15 cellular contexts compared by ENCODE assay signal in the genomic region with DNA sequence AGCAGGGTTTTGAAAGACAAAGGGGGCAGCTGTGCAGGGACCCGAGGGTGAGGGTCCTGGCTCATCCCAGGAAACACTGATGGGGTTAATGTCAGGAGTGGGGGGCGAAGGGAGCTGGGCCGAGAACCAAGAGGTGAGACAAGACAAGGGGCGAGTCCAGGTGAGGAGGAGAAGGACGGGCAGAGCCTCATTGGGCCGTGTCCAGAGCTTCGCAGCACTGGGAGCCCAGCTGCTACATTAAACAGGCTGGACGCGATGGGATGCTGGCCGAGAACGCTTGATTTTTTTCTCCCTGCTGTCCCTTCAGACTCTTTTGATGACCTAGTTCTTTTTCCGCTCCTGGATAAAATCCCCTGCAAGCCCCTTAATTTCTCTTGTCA.
DNase-seq lines count a peak whose midpoint lies in the region; ATAC-seq lines count a peak whose summit lies in the region.
"Had no signal": no experiment of that assay in that cellular context is flagged by ENCODE, and none has a peak within 500 bp of the region (broad histone marks: within the 10 kb centered on the region; RNA-seq: fewer than 3 reads in every experiment).

No MANE protein-coding gene starts in this region.

- H3K9ac ChIP-seq in rectal smooth muscle tissue (ENCODE audit: low read length) = no peak overlapping the region

- no peak overlapping the region for H3K27ac Mint-ChIP-seq in stimulated activated memory B cell treated with anti-CD40 and anti-IgM and Interleukin-4, amounts not matched to agents 10 μg/mL and 1 μg/mL and 100 μg/mL, for 72 hours
- H3K27ac Mint-ChIP-seq: activated naive CD8-positive, alpha-beta T cell treated with anti-CD3 and anti-CD28 coated beads, Interleukin-2, amount 50 U/mL, for 24 hours; B cell; dendritic cell treated with granulocyte-macrophage colony-stimulating factor and Interleukin-4, amounts not matched to agents 40 ng/mL and 50 ng/mL, for 4 days; memory B cell; T-helper 2 cell treated with Interferon-gamma antibody and Interleukin-4, amounts not matched to agents 5 μg/mL and 100 μg/mL, for 36 hours had no signal

- peak overlapping the region; percentile 47 for H3K4me3 ChIP-seq in rectal smooth muscle tissue (ENCODE audit: low read length)
- H3K4me3 ChIP-seq: transverse colon had no signal

- DNase-seq in COLO668 (lab: John Stamatoyannopoulos, UW; ENCODE audit: unreplicated experiment) (peak; percentile 29), NCI-H2227 (lab: John Stamatoyannopoulos, UW; ENCODE audit: unreplicated experiment) (peak; percentile 30), head of caudate nucleus (peak in 36 of 42 donors; percentile 26 to 75 (median 52)), DMS 273 (lab: John Stamatoyannopoulos, UW; ENCODE audit: unreplicated experiment) (no peak), dermis blood vessel endothelial cell (no peak)
- no peak for DNase-seq in activated effector memory CD4-positive, alpha-beta T cell treated with anti-CD3 and anti-CD28 coated beads, Interleukin-2, amount 50 U/mL, for 16 hours
- DNase-seq: activated CD4-positive, alpha-beta T cell treated with anti-CD3 and anti-CD28 coated beads for 48 hours; activated naive CD8-positive, alpha-beta T cell treated with anti-CD3 and anti-CD28 coated beads, Interleukin-2, amount 50 U/mL, for 24 hours; transverse colon had no signal

- H3K4me3 Mint-ChIP-seq in stimulated activated memory B cell treated with anti-CD40 and anti-IgM and Interleukin-4, amounts not matched to agents 10 μg/mL and 1 μg/mL and 100 μg/mL, for 72 hours = no peak overlapping the region
- H3K4me3 Mint-ChIP-seq: activated naive CD8-positive, alpha-beta T cell treated with anti-CD3 and anti-CD28 coated beads, Interleukin-2, amount 50 U/mL, for 24 hours; B cell; dendritic cell treated with granulocyte-macrophage colony-stimulating factor and Interleukin-4, amounts not matched to agents 40 ng/mL and 50 ng/mL, for 4 days; memory B cell; T-helper 2 cell treated with Interferon-gamma antibody and Interleukin-4, amounts not matched to agents 5 μg/mL and 100 μg/mL, for 36 hours had no signal

- H3K27ac ChIP-seq in rectal smooth muscle tissue (ENCODE audit: low read depth, low read length) = peak overlapping the region; percentile 46
- H3K27ac ChIP-seq: transverse colon had no signal

- ATAC-seq in stimulated activated memory B cell treated with anti-CD40 and anti-IgM and Interleukin-4, amounts not matched to agents 10 μg/mL and 1 μg/mL and 100 μg/mL, for 72 hours = no peak
- ATAC-seq: activated naive CD8-positive, alpha-beta T cell treated with anti-CD3 and anti-CD28 coated beads, Interleukin-2, amount 50 U/mL, for 24 hours had no signal

- H3K36me3 Mint-ChIP-seq in stimulated activated memory B cell treated with anti-CD40 and anti-IgM and Interleukin-4, amounts not matched to agents 10 μg/mL and 1 μg/mL and 100 μg/mL, for 72 hours = peaks cover 59% of the 10 kb centered on the region

- H3K27me3 ChIP-seq in rectal smooth muscle tissue (ENCODE audit: control insufficient read depth, insufficient read depth, low read length) = no peaks in the 10 kb centered on the region
- H3K27me3 ChIP-seq: transverse colon had no signal

- no peaks in the 10 kb centered on the region for H3K27me3 Mint-ChIP-seq in stimulated activated memory B cell treated with anti-CD40 and anti-IgM and Interleukin-4, amounts not matched to agents 10 μg/mL and 1 μg/mL and 100 μg/mL, for 72 hours
- H3K27me3 Mint-ChIP-seq: B cell, memory B cell had no signal

- H3K4me1 ChIP-seq in rectal smooth muscle tissue (ENCODE audit: control insufficient read depth, insufficient read depth, low read length) = peaks cover 3% of the 10 kb centered on the region
- H3K4me1 ChIP-seq: transverse colon had no signal

- intact Hi-C loops in head of caudate nucleus (cut with DNase I) = no loop called here

- H3K36me3 ChIP-seq in rectal smooth muscle tissue (ENCODE audit: control insufficient read depth, insufficient read depth, low read length) = no peaks in the 10 kb centered on the region
- H3K36me3 ChIP-seq: transverse colon had no signal

- H3K4me1 Mint-ChIP-seq in stimulated activated memory B cell treated with anti-CD40 and anti-IgM and Interleukin-4, amounts not matched to agents 10 μg/mL and 1 μg/mL and 100 μg/mL, for 72 hours = peaks cover 6% of the 10 kb centered on the region

- H3K9me3 Mint-ChIP-seq in stimulated activated memory B cell treated with anti-CD40 and anti-IgM and Interleukin-4, amounts not matched to agents 10 μg/mL and 1 μg/mL and 100 μg/mL, for 72 hours = no peaks in the 10 kb centered on the region
- H3K9me3 Mint-ChIP-seq: activated naive CD8-positive, alpha-beta T cell treated with anti-CD3 and anti-CD28 coated beads, Interleukin-2, amount 50 U/mL, for 24 hours; dendritic cell treated with granulocyte-macrophage colony-stimulating factor and Interleukin-4, amounts not matched to agents 40 ng/mL and 50 ng/mL, for 4 days; memory B cell; T-helper 2 cell treated with Interferon-gamma antibody and Interleukin-4, amounts not matched to agents 5 μg/mL and 100 μg/mL, for 36 hours had no signal

Comparison
In these comparisons a context has a peak if more than half of its experiments do, and no peak if none do; other contexts are left out.
1. DNase-seq: peak in COLO668 (single experiment), NCI-H2227 (single experiment) and head of caudate nucleus (36 of 42); none in DMS 273 (single experiment), dermis blood vessel endothelial cell (single experiment) and activated effector memory CD4-positive, alpha-beta T cell treated with anti-CD3 and anti-CD28 coated beads, Interleukin-2, amount 50 U/mL, for 16 hours (single experiment).